Comparison of ENCODE assay signal across 1 cellular context in the genomic region with DNA sequence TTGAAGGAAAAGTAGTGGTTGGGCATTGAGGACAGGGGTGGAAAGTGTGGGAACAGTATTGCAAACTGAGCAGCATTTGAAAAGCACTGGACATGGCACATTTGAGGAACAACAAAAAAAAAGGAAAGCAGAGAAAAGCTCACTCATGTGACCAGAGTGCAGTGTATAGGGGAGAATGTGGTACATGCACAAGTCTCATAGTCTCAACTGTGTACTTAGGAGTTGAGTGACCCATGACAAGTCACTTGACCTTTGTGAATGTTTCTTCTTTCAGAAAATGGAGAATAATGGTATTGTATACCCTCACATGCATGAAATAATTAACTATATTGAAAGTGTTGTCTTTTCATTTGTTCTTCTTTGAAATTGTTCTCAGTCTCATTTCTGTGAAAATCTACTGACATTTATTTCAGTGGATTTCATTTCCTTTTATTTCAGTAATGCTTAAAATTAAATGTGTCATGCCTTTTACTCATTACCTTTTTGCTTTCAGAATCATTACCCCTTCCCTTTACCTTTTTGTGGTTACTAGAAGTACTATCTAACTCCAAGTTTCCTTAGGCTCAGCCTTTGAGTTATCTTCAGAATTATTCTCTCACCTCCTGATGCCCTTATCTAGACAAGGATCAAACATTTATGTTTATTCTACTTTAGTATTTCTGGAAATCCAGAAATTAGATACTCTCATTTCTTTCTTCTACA.
TF ChIP-seq lines count a peak whose summit lies in the region.

No MANE protein-coding gene starts in this region.

TF ChIP-seq in SK-N-SH treated with all-trans-retinoic acid at 6 μM for 48 hours, 23 proteins besides CTCF, POLR2A, EP300 and RAD21 (continued from another document):
- TF ChIP-seq, protein P1, sequence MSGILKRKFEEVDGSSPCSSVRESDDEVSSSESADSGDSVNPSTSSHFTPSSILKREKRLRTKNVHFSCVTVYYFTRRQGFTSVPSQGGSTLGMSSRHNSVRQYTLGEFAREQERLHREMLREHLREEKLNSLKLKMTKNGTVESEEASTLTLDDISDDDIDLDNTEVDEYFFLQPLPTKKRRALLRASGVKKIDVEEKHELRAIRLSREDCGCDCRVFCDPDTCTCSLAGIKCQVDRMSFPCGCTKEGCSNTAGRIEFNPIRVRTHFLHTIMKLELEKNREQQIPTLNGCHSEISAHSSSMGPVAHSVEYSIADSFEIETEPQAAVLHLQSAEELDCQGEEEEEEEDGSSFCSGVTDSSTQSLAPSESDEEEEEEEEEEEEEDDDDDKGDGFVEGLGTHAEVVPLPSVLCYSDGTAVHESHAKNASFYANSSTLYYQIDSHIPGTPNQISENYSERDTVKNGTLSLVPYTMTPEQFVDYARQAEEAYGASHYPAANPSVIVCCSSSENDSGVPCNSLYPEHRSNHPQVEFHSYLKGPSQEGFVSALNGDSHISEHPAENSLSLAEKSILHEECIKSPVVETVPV (CRISPR knock-in tag; IDR thresholded peaks at IDR 0.05), result no peak
- no peak for TF ChIP-seq BACH2 (CRISPR knock-in tag; IDR thresholded peaks at IDR 0.05; ENCODE audit: borderline replicate concordance)
- no peak for TF ChIP-seq RARB (CRISPR knock-in tag; IDR thresholded peaks at IDR 0.05)
- no peak for TF ChIP-seq ZNF70 (CRISPR knock-in tag; IDR thresholded peaks at IDR 0.05)
- TF ChIP-seq ZFP30 (CRISPR knock-in tag; IDR thresholded peaks at IDR 0.05), result no peak
- TF ChIP-seq SNAI2 (CRISPR knock-in tag; IDR thresholded peaks at IDR 0.05), result no peak
- no peak for TF ChIP-seq CSDC2 (CRISPR knock-in tag; IDR thresholded peaks at IDR 0.05)
- TF ChIP-seq TOX (CRISPR knock-in tag; IDR thresholded peaks at IDR 0.05; ENCODE audit: borderline replicate concordance), result no peak
